ENCODE assay signal across 11 cellular contexts in genomic region chr19:35107541-35107939, GRCh38. TPM values are rescaled to one million over a fixed set of nuclear protein-coding genes. Genes with fewer than 3 reads are reported as not detected.
DNase-seq lines count a peak whose midpoint lies in the region; ATAC-seq lines count a peak whose summit lies in the region.
"Had no signal": no experiment of that assay in that cellular context is flagged by ENCODE, and none has a peak within 500 bp of the region (broad histone marks: within the 10 kb centered on the region; RNA-seq: fewer than 3 reads in every experiment).

No MANE protein-coding gene starts in this region.

- peak; percentile 17 for DNase-seq in HCEC 1CT
- peak in 53 of 56 donors; percentile 24 to 94 (median 77) for DNase-seq in amygdala (lab: John Stamatoyannopoulos, UW)
- peak; percentile 53 for DNase-seq in left cardiac atrium
- DNase-seq in sciatic nerve (ENCODE audit: low spot score): no peak
- no peak for DNase-seq in NCI-H187 (lab: John Stamatoyannopoulos, UW)
- DNase-seq in cortex of kidney (lab: John Stamatoyannopoulos, UW): no peak
- DNase-seq in amniotic stem cell (lab: John Stamatoyannopoulos, UW): no peak
- no peak for DNase-seq in hepatic stellate cell (ENCODE audit: low spot score)
- DNase-seq: activated naive CD4-positive, alpha-beta T cell; NCI-H2081; T-helper 1 cell had no signal

- intact Hi-C loops in left cardiac atrium (cut with DNase I) (no loop called here), sciatic nerve (cut with DNase I) (no loop called here)

- ATAC-seq in left cardiac atrium: peak in 1 of 2 donors; percentile 76
- ATAC-seq in sciatic nerve: peak; percentile 84

RNA-seq across cellular contexts. Expression of gene FXYD3, which starts 8.1 kb away (rescaled TPM):
- 1 to 10 TPM; 1.5 to 3.6 TPM for total RNA-seq in left cardiac atrium
- total RNA-seq in sciatic nerve: 24.1 TPM

RNA-seq across cellular contexts. Expression of gene LGI4, which starts 27.3 kb away (rescaled TPM):
- 10 to 100 TPM; 11.6 to 17.9 TPM for total RNA-seq in left cardiac atrium
- 244 TPM for total RNA-seq in sciatic nerve

RNA-seq across cellular contexts. Expression of gene FXYD1, which starts 31.1 kb away (rescaled TPM):
- total RNA-seq in left cardiac atrium (100 to 1,000 TPM; 297 to 393 TPM), sciatic nerve (460 TPM)

RNA-seq across cellular contexts. Expression of gene FXYD7, which starts 35.5 kb away (rescaled TPM):
- not detected for total RNA-seq in left cardiac atrium
- total RNA-seq in sciatic nerve: 5.5 TPM

RNA-seq across cellular contexts. Expression of gene FXYD5, which starts 47.0 kb away (rescaled TPM):
- 10 to 100 TPM; 35.5 to 46.7 TPM for total RNA-seq in left cardiac atrium
- total RNA-seq in sciatic nerve: 92.9 TPM

Comparison
In these comparisons a context has a peak if more than half of its experiments do, and no peak if none do; other contexts are left out.
1. DNase-seq: peak in HCEC 1CT (single experiment), amygdala (53 of 56) and left cardiac atrium (single experiment); none in sciatic nerve (single experiment), NCI-H187 (0 of 2), cortex of kidney (single experiment), amniotic stem cell (single experiment) and hepatic stellate cell (single experiment).
2. RNA of gene LGI4, which starts 27.3 kb away (total RNA-seq): 244 TPM in sciatic nerve (single experiment); 11.6 to 17.9 TPM in left cardiac atrium; every median in the first group is over 10 times any median in the second.